23 cellular contexts compared by ENCODE assay signal in the genomic region with DNA sequence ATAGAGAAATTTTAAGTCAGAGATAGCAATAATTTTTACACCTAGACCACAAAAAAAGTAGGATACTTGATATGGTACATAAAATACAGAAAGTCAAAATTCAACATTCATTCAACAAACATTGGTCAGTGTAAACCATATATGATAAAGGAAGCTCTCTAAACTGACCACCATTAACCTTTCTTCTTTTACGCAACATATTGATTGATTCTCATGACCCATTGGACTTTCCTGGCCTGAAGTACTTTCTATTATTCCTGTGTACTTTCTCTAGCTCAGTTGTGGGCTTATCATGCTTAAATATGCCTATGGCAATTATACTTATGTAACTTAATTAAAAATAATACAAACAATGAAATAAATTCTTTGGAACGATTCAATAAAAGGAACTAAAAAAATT. TPM values are rescaled to one million over a fixed set of nuclear protein-coding genes. Genes with fewer than 3 reads are reported as not detected.
A peak's percentile ranks its signal among the peaks of the same experiment; 100 is the strongest.
DNase-seq lines count a peak whose midpoint lies in the region; ATAC-seq, FAIRE-seq and TF ChIP-seq lines count a peak whose summit lies in the region.
"Had no signal": no experiment of that assay in that cellular context is flagged by ENCODE, and none has a peak within 500 bp of the region (broad histone marks: within the 10 kb centered on the region; RNA-seq: fewer than 3 reads in every experiment).

No MANE protein-coding gene starts in this region.

- no peaks in the 10 kb centered on the region for H3K27me3 ChIP-seq in liver (ENCODE audit: control insufficient read depth in 4 of 4, insufficient read depth in 4 of 4, low read length in 3 of 4)
- H3K27me3 ChIP-seq in small intestine (ENCODE audit: control insufficient read depth in 2 of 2, insufficient read depth in 2 of 2, low read length in 2 of 2), result no peaks in the 10 kb centered on the region
- H3K27me3 ChIP-seq: BLaER1 treated with 17β-estradiol and CSF1 and Interleukin-3, amounts not matched to agents 10 nM and 100 nM had no signal

- H3K27ac ChIP-seq in liver (ENCODE audit: low read depth in 1 of 2, low read length in 2 of 2) (no peak overlapping the region), small intestine (ENCODE audit: low read depth in 1 of 2, low read length in 1 of 2) (no peak overlapping the region)
- H3K27ac ChIP-seq: 22Rv1; A549; BLaER1 treated with 17β-estradiol and CSF1 and Interleukin-3, amounts not matched to agents 10 nM and 100 nM; C4-2B had no signal

- H3K36me3 ChIP-seq in liver (ENCODE audit: control insufficient read depth in 4 of 4, insufficient read depth in 3 of 4, low read depth in 1 of 4, low read length in 3 of 4) (peaks cover 0 to 12% (median 4%) of the 10 kb centered on the region in 4 donors), small intestine (ENCODE audit: control insufficient read depth in 2 of 2, insufficient read depth in 2 of 2, low read length in 2 of 2) (peaks cover 2 to 7% of the 10 kb centered on the region in 2 donors)

- DNase-seq in GM19239 (ENCODE audit: insufficient read length, low spot score) (no peak), left lobe of liver (ENCODE audit: low spot score) (no peak), small intestine (peak; percentile 41), DMS79 treated with DMSO at 0.1 percent for 48 hours (lab: John Stamatoyannopoulos, UW) (no peak), chondrocyte (ENCODE audit: low spot score) (no peak)
- DNase-seq: AML-193; Caco-2; CD4-positive, alpha-beta T cell; CD8-positive, alpha-beta T cell; DND-41; EL; GDM1 had no signal

- no peaks in the 10 kb centered on the region for H3K9me3 Mint-ChIP-seq in chondrocyte (ENCODE audit: low read depth)
- H3K9me3 Mint-ChIP-seq: CD4-positive, alpha-beta T cell; CD8-positive, alpha-beta T cell had no signal

- H3K4me3 ChIP-seq in liver (ENCODE audit: low read depth in 1 of 3, low read length in 3 of 3), result no peak overlapping the region
- no peak overlapping the region for H3K4me3 ChIP-seq in small intestine (ENCODE audit: low read depth in 1 of 2, low read length in 2 of 2)
- H3K4me3 ChIP-seq: A549; BLaER1 treated with 17β-estradiol and CSF1 and Interleukin-3, amounts not matched to agents 10 nM and 100 nM; GM12878 had no signal

- no peak for TF ChIP-seq RAD21 in liver (IDR thresholded peaks at IDR 0.05)

- H3K4me1 Mint-ChIP-seq in chondrocyte (ENCODE audit: low read depth), result no peaks in the 10 kb centered on the region
- H3K4me1 Mint-ChIP-seq: B cell had no signal

- no peak overlapping the region for H3K4me3 Mint-ChIP-seq in chondrocyte (ENCODE audit: unreplicated experiment)
- H3K4me3 Mint-ChIP-seq: B cell; CD4-positive, alpha-beta T cell; CD8-positive, alpha-beta T cell had no signal

- 46% methylated on average over 2 of the region's 2 CpGs for WGBS in liver
- WGBS in small intestine, 3 donors, result 77 to 91% (median 81%) methylated on average over 2 of the region's 2 CpGs

- H3K9ac ChIP-seq in liver (ENCODE audit: low read depth in 1 of 2, low read length in 2 of 2), result no peak overlapping the region
- H3K9ac ChIP-seq: BLaER1 treated with 17β-estradiol and CSF1 and Interleukin-3, amounts not matched to agents 10 nM and 100 nM had no signal

- no peak for TF ChIP-seq CTCF in liver (IDR thresholded peaks at IDR 0.05; ENCODE audit: low read depth, low read length, missing input control)
- TF ChIP-seq CTCF in chondrocyte (IDR thresholded peaks at IDR 0.05), result no peak

- H3K27me3 Mint-ChIP-seq in chondrocyte (ENCODE audit: low read depth), result no peaks in the 10 kb centered on the region
- H3K27me3 Mint-ChIP-seq: B cell; CD4-positive, alpha-beta T cell had no signal

- FAIRE-seq in GM19239 (lab: Jason Lieb, UNC), result peak; percentile 44
- FAIRE-seq in small intestine (lab: Jason Lieb, UNC), result no peak
- FAIRE-seq: A549, D721Med, GM12878, GM12892, GM18507 had no signal

- H3K36me3 Mint-ChIP-seq in chondrocyte (ENCODE audit: low read depth), result peaks cover 29% of the 10 kb centered on the region

- no peak overlapping the region for H3K27ac Mint-ChIP-seq in chondrocyte (ENCODE audit: unreplicated experiment)
- H3K27ac Mint-ChIP-seq: B cell; CD4-positive, alpha-beta T cell; CD8-positive, alpha-beta T cell had no signal

- ATAC-seq in left lobe of liver (peak; percentile 81), GM19035 (IDR thresholded peaks at IDR 0.05; ENCODE audit: unreplicated experiment) (no peak)
- ATAC-seq: A549; CD8-positive, alpha-beta T cell; GM12878 had no signal

- H3K4me1 ChIP-seq in liver (ENCODE audit: control insufficient read depth in 4 of 4, insufficient read depth in 4 of 4, low read length in 3 of 4) (peaks cover 7 to 20% (median 13%) of the 10 kb centered on the region in 4 donors), small intestine (ENCODE audit: control insufficient read depth in 2 of 2, insufficient read depth in 1 of 2, low read depth in 1 of 2, low read length in 1 of 2) (no peaks in the 10 kb centered on the region)
- H3K4me1 ChIP-seq: Caco-2 had no signal

- H3K9me3 ChIP-seq in liver (ENCODE audit: control insufficient read depth in 4 of 4, low read length in 3 of 4) (no peaks in the 10 kb centered on the region), small intestine (ENCODE audit: control insufficient read depth, low read depth) (no peaks in the 10 kb centered on the region)
- H3K9me3 ChIP-seq: A549, Caco-2 had no signal

TF ChIP-seq in liver, 16 proteins besides CTCF, POLR2A, EP300 and RAD21:
- peak; percentile 49 for TF ChIP-seq FOXA2 (IDR thresholded peaks at IDR 0.05)
- TF ChIP-seq REST (IDR thresholded peaks at IDR 0.05), result no peak
- TF ChIP-seq HNF4G (IDR thresholded peaks at IDR 0.05), result peak; percentile 56
- TF ChIP-seq HNF4A (conservative IDR thresholded peaks at IDR 0.05), result peak; percentile 86 to 91
- TF ChIP-seq SP1 (IDR thresholded peaks at IDR 0.05), result peak; percentile 58
- no peak for TF ChIP-seq GABPA (IDR thresholded peaks at IDR 0.05 in 1 of 2, conservative IDR thresholded peaks at IDR 0.05 in 1 of 2)
- TF ChIP-seq, protein P1, sequence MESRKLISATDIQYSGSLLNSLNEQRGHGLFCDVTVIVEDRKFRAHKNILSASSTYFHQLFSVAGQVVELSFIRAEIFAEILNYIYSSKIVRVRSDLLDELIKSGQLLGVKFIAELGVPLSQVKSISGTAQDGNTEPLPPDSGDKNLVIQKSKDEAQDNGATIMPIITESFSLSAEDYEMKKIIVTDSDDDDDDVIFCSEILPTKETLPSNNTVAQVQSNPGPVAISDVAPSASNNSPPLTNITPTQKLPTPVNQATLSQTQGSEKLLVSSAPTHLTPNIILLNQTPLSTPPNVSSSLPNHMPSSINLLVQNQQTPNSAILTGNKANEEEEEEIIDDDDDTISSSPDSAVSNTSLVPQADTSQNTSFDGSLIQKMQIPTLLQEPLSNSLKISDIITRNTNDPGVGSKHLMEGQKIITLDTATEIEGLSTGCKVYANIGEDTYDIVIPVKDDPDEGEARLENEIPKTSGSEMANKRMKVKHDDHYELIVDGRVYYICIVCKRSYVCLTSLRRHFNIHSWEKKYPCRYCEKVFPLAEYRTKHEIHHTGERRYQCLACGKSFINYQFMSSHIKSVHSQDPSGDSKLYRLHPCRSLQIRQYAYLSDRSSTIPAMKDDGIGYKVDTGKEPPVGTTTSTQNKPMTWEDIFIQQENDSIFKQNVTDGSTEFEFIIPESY (IDR thresholded peaks at IDR 0.05), result peak; percentile 14
- no peak for TF ChIP-seq JUND (IDR thresholded peaks at IDR 0.05)
- TF ChIP-seq NR2F2 (IDR thresholded peaks at IDR 0.05), result no peak
- TF ChIP-seq ATF3 (IDR thresholded peaks at IDR 0.05), result no peak
- TF ChIP-seq YY1 (IDR thresholded peaks at IDR 0.05), result peak; percentile 63
- no peak for TF ChIP-seq FOXA1 (IDR thresholded peaks at IDR 0.05)
- TF ChIP-seq TAF1 (conservative IDR thresholded peaks at IDR 0.05), result no peak
- no peak for TF ChIP-seq EGR1 (IDR thresholded peaks at IDR 0.05; ENCODE audit: low read depth in 2 of 2)
- peak; percentile 79 to 81 for TF ChIP-seq RXRA (IDR thresholded peaks at IDR 0.05)
- TF ChIP-seq, protein P2, sequence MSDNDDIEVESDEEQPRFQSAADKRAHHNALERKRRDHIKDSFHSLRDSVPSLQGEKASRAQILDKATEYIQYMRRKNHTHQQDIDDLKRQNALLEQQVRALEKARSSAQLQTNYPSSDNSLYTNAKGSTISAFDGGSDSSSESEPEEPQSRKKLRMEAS (IDR thresholded peaks at IDR 0.05), result peak; percentile 3
TF ChIP-seq in liver: peak in this region for 8.

RNA-seq across cellular contexts. Expression of gene PIBF1, which starts 10.7 kb away (rescaled TPM):
- total RNA-seq in left lobe of liver, result 6.5 TPM
- total RNA-seq in liver, result 10 to 100 TPM in 1 of 2 donors, 1 to 10 TPM in 1; 6.6 to 18.3 TPM
- 1 to 10 TPM; 3.1 to 6.4 TPM for polyA plus RNA-seq in liver
- polyA plus RNA-seq in small intestine, result 10 to 100 TPM in 2 of 3 donors, 1 to 10 TPM in 1; 9.2 to 10.7 (median 10.2) TPM
- 18.2 to 29.9 TPM (median 20.7 TPM) in 3 replicates for total RNA-seq in chondrocyte

RNA-seq across cellular contexts. Expression of gene DIS3, which starts 10.9 kb away (rescaled TPM):
- total RNA-seq in left lobe of liver (13.8 TPM), liver (10 to 100 TPM; 14.3 to 17.4 TPM), chondrocyte (28.3 to 33.4 TPM (median 30.5 TPM) in 3 replicates)
- polyA plus RNA-seq in liver (1 to 10 TPM; 8.0 to 8.6 TPM), small intestine (10 to 100 TPM in 1 of 3 donors, 1 to 10 TPM in 2; 7.2 to 10.3 (median 7.8) TPM)
